ENCODE assay signal across 8 cellular contexts in genomic region chr18:74147779-74148542, GRCh38. TPM values are rescaled to one million over a fixed set of nuclear protein-coding genes. Genes with fewer than 3 reads are reported as not detected.
DNase-seq lines count a peak whose midpoint lies in the region; ATAC-seq and TF ChIP-seq lines count a peak whose summit lies in the region.

A gene with protein sequence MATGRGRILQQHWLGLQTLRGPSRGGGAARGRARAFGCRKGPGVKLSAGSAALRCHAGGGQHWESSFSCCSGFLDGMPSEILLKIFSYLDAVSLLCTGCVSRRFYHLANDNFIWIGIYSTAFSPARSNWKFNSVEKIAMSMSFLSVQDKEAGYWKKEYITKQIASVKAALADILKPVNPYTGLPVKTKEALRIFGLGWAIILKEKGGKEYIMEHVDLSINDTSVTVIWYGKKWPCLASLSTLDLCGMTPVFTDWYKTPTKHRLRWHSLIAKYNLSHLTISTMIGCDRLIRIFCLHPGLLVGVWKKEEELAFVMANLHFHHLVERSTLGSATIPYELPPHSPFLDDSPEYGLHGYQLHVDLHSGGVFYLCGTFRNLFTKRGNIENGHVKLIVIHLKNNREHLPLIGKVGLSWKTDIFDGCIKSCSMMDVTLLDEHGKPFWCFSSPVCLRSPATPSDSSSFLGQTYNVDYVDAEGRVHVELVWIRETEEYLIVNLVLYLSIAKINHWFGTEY (minus strand): TSS chr18:74147834. CDS start chr18:74147785, 49 bp downstream.
TSS of gene TIMM21 (plus strand) at chr18:74148523. CDS start at chr18:74148809, 286 bp downstream.

- peak within 1 kb of the TSS; percentile 76 for H3K27ac ChIP-seq in smooth muscle cell (ENCODE audit: low read depth)

- peak within 1 kb of the TSS; percentile 98 to 100 (median 99) for H3K4me3 Mint-ChIP-seq in immature natural killer cell

- peak within 1 kb of the TSS; percentile 99 to 100 (median 100) for H3K27ac Mint-ChIP-seq in immature natural killer cell

- peak within 1 kb of the TSS; percentile 67 for H3K4me3 ChIP-seq in smooth muscle cell

- peak; percentile 86 for ATAC-seq in GM19025 (IDR thresholded peaks at IDR 0.05; ENCODE audit: low read depth, unreplicated experiment)
- ATAC-seq in HG03280 (IDR thresholded peaks at IDR 0.05; ENCODE audit: unreplicated experiment), result peak; percentile 86

- WGBS in smooth muscle cell (ENCODE audit: low lambda C conversion rate), result under 1% methylated on average over 58 of the region's 58 CpGs

- H3F3A ChIP-seq in smooth muscle cell (ENCODE audit: low read depth), result peaks cover 4% of the 10 kb centered on the region

- H3K9ac ChIP-seq in smooth muscle cell (ENCODE audit: low read depth), result peak within 1 kb of the TSS; percentile 74

- peaks cover 0 to 2% (median 0%) of the 10 kb centered on the region in 6 donors for H3K9me3 Mint-ChIP-seq in immature natural killer cell

- H4K20me1 ChIP-seq in smooth muscle cell (ENCODE audit: low read depth), result no peaks in the 10 kb centered on the region

- peaks cover 0 to 3% (median 0%) of the 10 kb centered on the region in 3 donors for H3K36me3 Mint-ChIP-seq in immature natural killer cell

- peak within 1 kb of the TSS; percentile 89 for H3K4me2 ChIP-seq in smooth muscle cell

- peak within 1 kb of the TSS; percentile 88 for H2AFZ ChIP-seq in smooth muscle cell (ENCODE audit: low read depth)

- H3K36me3 ChIP-seq in smooth muscle cell (ENCODE audit: low read depth), result no peaks in the 10 kb centered on the region

- peak; percentile 93 for DNase-seq in AG09319 (ENCODE audit: extremely low read depth, low read depth)
- DNase-seq in NCI-H345 (lab: John Stamatoyannopoulos, UW), result peak; percentile 97
- peak; percentile 88 to 93 (median 92) for DNase-seq in activated CD4-positive, CD25-positive, alpha-beta regulatory T cell (lab: John Stamatoyannopoulos, UW)
- peak; percentile 96 for DNase-seq in central memory CD4-positive, alpha-beta T cell
- DNase-seq in immature natural killer cell, result peak; percentile 98
- DNase-seq in smooth muscle cell (lab: John Stamatoyannopoulos, UW; ENCODE audit: unreplicated experiment), result peak; percentile 90

- H3K79me2 ChIP-seq in smooth muscle cell (ENCODE audit: low read depth), result peaks cover 30% of the 10 kb centered on the region

- H3K4me1 Mint-ChIP-seq in immature natural killer cell, result peaks cover 30 to 42% of the 10 kb centered on the region in 2 donors

- peaks cover 10% of the 10 kb centered on the region for H3K4me1 ChIP-seq in smooth muscle cell (ENCODE audit: low read depth)

- H3K27me3 Mint-ChIP-seq in immature natural killer cell (ENCODE audit: low read depth in 3 of 3), result peaks cover 7 to 26% (median 16%) of the 10 kb centered on the region in 3 donors

- no peaks in the 10 kb centered on the region for H3K9me3 ChIP-seq in smooth muscle cell (replicated peaks; ENCODE audit: low read depth)

- H3K27me3 ChIP-seq in smooth muscle cell (ENCODE audit: low read depth), result no peaks in the 10 kb centered on the region

- TF ChIP-seq CTCF in AG09319 (IDR thresholded peaks at IDR 0.05; ENCODE audit: low read depth, low read length), result no peak
- no peak for TF ChIP-seq CTCF in smooth muscle cell (IDR thresholded peaks at IDR 0.05; ENCODE audit: borderline replicate concordance, insufficient read depth, poor library complexity, severe bottlenecking)

RNA-seq across cellular contexts. Expression of the first gene that starts in this region (rescaled TPM):
- polyA plus RNA-seq in immature natural killer cell (1 to 10 TPM in 1 of 3 donors, under 1 TPM in 1, not detected in 1; 0.44 to 2.0 TPM), smooth muscle cell (2.2 and 2.5 TPM in 2 replicates)
- total RNA-seq in smooth muscle cell, result 0.22 and 7.8 TPM in 2 replicates

RNA-seq across cellular contexts. Expression of gene TIMM21, which starts in this region (rescaled TPM):
- polyA plus RNA-seq in immature natural killer cell, result 10 to 100 TPM; 11.6 to 28.3 (median 12.3) TPM
- total RNA-seq in smooth muscle cell, result 27.6 and 35.0 TPM in 2 replicates
- polyA plus RNA-seq in smooth muscle cell, result 72.6 and 80.8 TPM in 2 replicates

Comparison
In these comparisons a context has a peak if more than half of its experiments do, and no peak if none do; other contexts are left out.
1. Peak in every context shown above with its lines: DNase-seq, ATAC-seq, H3K4me3 ChIP-seq and H3K27ac ChIP-seq.